In genomic region chr14:22319526-22320352, GRCh38 we compare ENCODE assay signal across 8 cellular contexts.
DNase-seq lines count a peak whose midpoint lies in the region; ATAC-seq and TF ChIP-seq lines count a peak whose summit lies in the region.

No MANE protein-coding gene starts in this region.

- H3K4me1 Mint-ChIP-seq in CD4-positive, CD25-positive, alpha-beta regulatory T cell, result no peaks in the 10 kb centered on the region
- no peaks in the 10 kb centered on the region for H3K4me1 Mint-ChIP-seq in activated CD4-positive, alpha-beta memory T cell treated with anti-CD3 and anti-CD28 coated beads, Interleukin-2, amount 10 ng/mL, durations not matched to agents 7 days and 5 days

- no peaks in the 10 kb centered on the region for H3K9me3 Mint-ChIP-seq in CD4-positive, CD25-positive, alpha-beta regulatory T cell
- H3K9me3 Mint-ChIP-seq in activated CD4-positive, alpha-beta memory T cell treated with anti-CD3 and anti-CD28 coated beads, Interleukin-2, amount 10 ng/mL, durations not matched to agents 7 days and 5 days, result no peaks in the 10 kb centered on the region

- peak; percentile 84 for TF ChIP-seq CTCF in GM13977 (IDR thresholded peaks at IDR 0.05; ENCODE audit: extremely low read depth, insufficient read depth, missing control alignments)
- peak; percentile 72 for TF ChIP-seq CTCF in fibroblast of villous mesenchyme (IDR thresholded peaks at IDR 0.05; ENCODE audit: insufficient read depth, low read depth, low read length)

- no peaks in the 10 kb centered on the region for H3K27me3 ChIP-seq in CD4-positive, CD25-positive, alpha-beta regulatory T cell (ENCODE audit: control insufficient read depth, insufficient read depth, low read length)

- no peak overlapping the region for H3K27ac ChIP-seq in CD4-positive, CD25-positive, alpha-beta regulatory T cell (ENCODE audit: insufficient read depth, low read length, poor library complexity, severe bottlenecking)

- peak overlapping the region; percentile 41 for H3K4me3 ChIP-seq in CD4-positive, CD25-positive, alpha-beta regulatory T cell (ENCODE audit: low read depth, low read length)
- H3K4me3 ChIP-seq in fibroblast of villous mesenchyme (ENCODE audit: low read depth, low read length), result no peak overlapping the region

- no peaks in the 10 kb centered on the region for H3K36me3 ChIP-seq in CD4-positive, CD25-positive, alpha-beta regulatory T cell (ENCODE audit: control insufficient read depth, insufficient read depth, low read length)

- ATAC-seq in CD4-positive, CD25-positive, alpha-beta regulatory T cell (ENCODE audit: low read depth in 2 of 2), result no peak
- no peak for ATAC-seq in HG02759 (IDR thresholded peaks at IDR 0.05; ENCODE audit: unreplicated experiment)

- in situ Hi-C loops in GM13977 (cut with MboI; ENCODE audit: low pct_unique_long_range_greater_than_20kb, low sequenced_read_pairs, unreplicated experiment), result loop anchor here (25.0 kb wide), 1 partner anchor 143 kb away; no protein-coding TSS in a partner anchor

- no peaks in the 10 kb centered on the region for H3K36me3 Mint-ChIP-seq in CD4-positive, CD25-positive, alpha-beta regulatory T cell
- no peaks in the 10 kb centered on the region for H3K36me3 Mint-ChIP-seq in activated CD4-positive, alpha-beta memory T cell treated with anti-CD3 and anti-CD28 coated beads, Interleukin-2, amount 10 ng/mL, durations not matched to agents 7 days and 5 days (ENCODE audit: low read depth)

- no peaks in the 10 kb centered on the region for H3K27me3 Mint-ChIP-seq in CD4-positive, CD25-positive, alpha-beta regulatory T cell
- H3K27me3 Mint-ChIP-seq in activated CD4-positive, alpha-beta memory T cell treated with anti-CD3 and anti-CD28 coated beads, Interleukin-2, amount 10 ng/mL, durations not matched to agents 7 days and 5 days, result no peaks in the 10 kb centered on the region

- H3K4me1 ChIP-seq in CD4-positive, CD25-positive, alpha-beta regulatory T cell (ENCODE audit: control insufficient read depth, insufficient read depth, low read length, poor library complexity, severe bottlenecking), result no peaks in the 10 kb centered on the region

- POLR2A ChIA-PET in activated CD4-positive, alpha-beta memory T cell treated with anti-CD3 and anti-CD28 coated beads, Interleukin-2, amount 10 ng/mL, durations not matched to agents 7 days and 5 days (lab: Charles Lee), result interaction anchor here (0.8 to 1.0 kb wide), 2 partner anchors 12 to 187 kb away, joined by 3 read pairs; no protein-coding TSS in a partner anchor

- CTCF ChIA-PET in activated CD4-positive, alpha-beta memory T cell treated with anti-CD3 and anti-CD28 coated beads, Interleukin-2, amount 10 ng/mL, durations not matched to agents 7 days and 5 days (lab: Charles Lee), result interaction anchor here (0.8 to 1.1 kb wide), 3 partner anchors 56 to 250 kb away, joined by 3 to 4 read pairs (median 4); no protein-coding TSS in a partner anchor

- H3K4me3 Mint-ChIP-seq in CD4-positive, CD25-positive, alpha-beta regulatory T cell, result peak overlapping the region; percentile 76 to 92 (median 80)
- peak overlapping the region; percentile 63 for H3K4me3 Mint-ChIP-seq in activated CD4-positive, alpha-beta memory T cell treated with anti-CD3 and anti-CD28 coated beads, Interleukin-2, amount 10 ng/mL, durations not matched to agents 7 days and 5 days

- DNase-seq in CD4-positive, CD25-positive, alpha-beta regulatory T cell, result peak in 1 of 3 donors; percentile 23
- peak; percentile 48 for DNase-seq in GM13977 (ENCODE audit: low spot score)
- peak; percentile 19 for DNase-seq in NCI-H1417 treated with DMSO at 0.1 percent for 48 hours (lab: John Stamatoyannopoulos, UW)
- peak; percentile 17 for DNase-seq in activated CD4-positive, alpha-beta memory T cell treated with anti-CD3 and anti-CD28 coated beads, Interleukin-2, amount 10 ng/mL, durations not matched to agents 7 days and 5 days
- peak; percentile 59 for DNase-seq in fibroblast of villous mesenchyme (ENCODE audit: low read depth)
- DNase-seq in occipital lobe (lab: John Stamatoyannopoulos, UW), result peak; percentile 13
- no peak for DNase-seq in HuH-7.5 (ENCODE audit: low spot score)

- H3K27ac Mint-ChIP-seq in CD4-positive, CD25-positive, alpha-beta regulatory T cell, result peak overlapping the region in 2 of 3 donors; percentile 38 to 67
- H3K27ac Mint-ChIP-seq in activated CD4-positive, alpha-beta memory T cell treated with anti-CD3 and anti-CD28 coated beads, Interleukin-2, amount 10 ng/mL, durations not matched to agents 7 days and 5 days, result peak overlapping the region; percentile 75

- H3K9me3 ChIP-seq in CD4-positive, CD25-positive, alpha-beta regulatory T cell (ENCODE audit: control insufficient read depth in 2 of 2, low read length in 2 of 2), result no peaks in the 10 kb centered on the region
